In genomic region chr2:177212895-177213856, GRCh38 we compare ENCODE assay signal across 1 cellular context.
A peak's percentile ranks its signal among the peaks of the same experiment; 100 is the strongest.
TF ChIP-seq lines count a peak whose summit lies in the region.

No MANE protein-coding gene starts in this region.

TF ChIP-seq in K562, 482 proteins besides CTCF, POLR2A, EP300 and RAD21 (continued from another document and continues in another):
- TF ChIP-seq, protein P1, sequence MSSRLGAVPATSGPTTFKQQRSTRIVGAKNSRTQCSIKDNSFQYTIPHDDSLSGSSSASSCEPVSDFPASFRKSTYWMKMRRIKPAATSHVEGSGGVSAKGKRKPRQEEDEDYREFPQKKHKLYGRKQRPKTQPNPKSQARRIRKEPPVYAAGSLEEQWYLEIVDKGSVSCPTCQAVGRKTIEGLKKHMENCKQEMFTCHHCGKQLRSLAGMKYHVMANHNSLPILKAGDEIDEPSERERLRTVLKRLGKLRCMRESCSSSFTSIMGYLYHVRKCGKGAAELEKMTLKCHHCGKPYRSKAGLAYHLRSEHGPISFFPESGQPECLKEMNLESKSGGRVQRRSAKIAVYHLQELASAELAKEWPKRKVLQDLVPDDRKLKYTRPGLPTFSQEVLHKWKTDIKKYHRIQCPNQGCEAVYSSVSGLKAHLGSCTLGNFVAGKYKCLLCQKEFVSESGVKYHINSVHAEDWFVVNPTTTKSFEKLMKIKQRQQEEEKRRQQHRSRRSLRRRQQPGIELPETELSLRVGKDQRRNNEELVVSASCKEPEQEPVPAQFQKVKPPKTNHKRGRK (tag; IDR thresholded peaks at IDR 0.05): no peak; the same call in 1 of the 2 replicates
- TF ChIP-seq GMEB1 (CRISPR knock-in tag; IDR thresholded peaks at IDR 0.05) (peak; percentile 40; the same call in 1 of the 2 replicates), KAT7 (CRISPR knock-in tag; IDR thresholded peaks at IDR 0.05; ENCODE audit: borderline replicate concordance) (no peak), MYNN (IDR thresholded peaks at IDR 0.05) (no peak), MYNN (CRISPR knock-in tag; IDR thresholded peaks at IDR 0.05) (no peak), FOXJ2 (tag; IDR thresholded peaks at IDR 0.05) (no peak; the same call in 1 of the 2 replicates), CREM (IDR thresholded peaks at IDR 0.05; ENCODE audit: low read depth) (peak; percentile 82), MYC (IDR thresholded peaks at IDR 0.05; ENCODE audit: low read depth, low read length) (peak; percentile 92), MYC (CRISPR knock-in tag; IDR thresholded peaks at IDR 0.05; ENCODE audit: borderline replicate concordance, low read depth) (no peak), HNRNPL (IDR thresholded peaks at IDR 0.05; ENCODE audit: low read depth, low read length) (peak; percentile 6; the same call in 1 of the 2 replicates), PPARD (CRISPR knock-in tag; IDR thresholded peaks at IDR 0.05) (no peak), GTF2A2 (tag; IDR thresholded peaks at IDR 0.05) (no peak), FOXP4 (CRISPR knock-in tag; IDR thresholded peaks at IDR 0.05; ENCODE audit: borderline replicate concordance) (peak; percentile 87; the same call in 1 of the 2 replicates), ZNF146 (CRISPR knock-in tag; IDR thresholded peaks at IDR 0.05; ENCODE audit: unreplicated experiment) (no peak), ZNF780A (CRISPR knock-in tag; IDR thresholded peaks at IDR 0.05) (no peak), ZNF431 (CRISPR knock-in tag; IDR thresholded peaks at IDR 0.05) (no peak), ZNF217 (CRISPR knock-in tag; IDR thresholded peaks at IDR 0.05) (no peak), ZNF778 (CRISPR knock-in tag; IDR thresholded peaks at IDR 0.05) (no peak), ZNF785 (CRISPR knock-in tag; IDR thresholded peaks at IDR 0.05) (no peak), RFX5 (IDR thresholded peaks at IDR 0.05; ENCODE audit: low read depth, low read length) (0 out of 2 replicates have a peak, but pooled peaks have one; percentile 7), MECOM (CRISPR knock-in tag; IDR thresholded peaks at IDR 0.05) (no peak), MAFK (IDR thresholded peaks at IDR 0.05; ENCODE audit: low read length) (no peak), NR3C1 (CRISPR knock-in tag; IDR thresholded peaks at IDR 0.05) (peak; percentile 86), TEAD2 (tag; IDR thresholded peaks at IDR 0.05) (no peak), ZSCAN29 (IDR thresholded peaks at IDR 0.05) (no peak), KDM5B (IDR thresholded peaks at IDR 0.05; ENCODE audit: insufficient replicate concordance, low read depth, low read length) (no peak), TBL1XR1 (IDR thresholded peaks at IDR 0.05; ENCODE audit: low read length in 2 of 2) (peak in 1 of 2 experiments; percentile 10; a peak in 1 of 4 replicates), CEBPB (tag; IDR thresholded peaks at IDR 0.05) (peak; percentile 94), ZNF282 (CRISPR knock-in tag; IDR thresholded peaks at IDR 0.05) (0 out of 2 replicates have a peak, but pooled peaks have one; percentile 63), ZBTB1 (CRISPR knock-in tag; IDR thresholded peaks at IDR 0.05; ENCODE audit: borderline replicate concordance, low read depth) (0 out of 2 replicates have a peak, but pooled peaks have one; percentile 46), LARP7 (IDR thresholded peaks at IDR 0.05) (peak; percentile 84), ZNF75A (CRISPR knock-in tag; IDR thresholded peaks at IDR 0.05) (no peak), BMI1 (IDR thresholded peaks at IDR 0.05; ENCODE audit: low read length) (no peak), BRCA1 (IDR thresholded peaks at IDR 0.05) (no peak), BRCA1 (CRISPR knock-in tag; IDR thresholded peaks at IDR 0.05) (no peak), NR2F6 (CRISPR knock-in tag; IDR thresholded peaks at IDR 0.05) (no peak), ZNF165 (CRISPR knock-in tag; IDR thresholded peaks at IDR 0.05; ENCODE audit: borderline replicate concordance) (no peak)
- TF ChIP-seq, protein P2, sequence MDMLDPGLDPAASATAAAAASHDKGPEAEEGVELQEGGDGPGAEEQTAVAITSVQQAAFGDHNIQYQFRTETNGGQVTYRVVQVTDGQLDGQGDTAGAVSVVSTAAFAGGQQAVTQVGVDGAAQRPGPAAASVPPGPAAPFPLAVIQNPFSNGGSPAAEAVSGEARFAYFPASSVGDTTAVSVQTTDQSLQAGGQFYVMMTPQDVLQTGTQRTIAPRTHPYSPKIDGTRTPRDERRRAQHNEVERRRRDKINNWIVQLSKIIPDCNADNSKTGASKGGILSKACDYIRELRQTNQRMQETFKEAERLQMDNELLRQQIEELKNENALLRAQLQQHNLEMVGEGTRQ (CRISPR knock-in tag; IDR thresholded peaks at IDR 0.05): no peak
- TF ChIP-seq, protein P3, sequence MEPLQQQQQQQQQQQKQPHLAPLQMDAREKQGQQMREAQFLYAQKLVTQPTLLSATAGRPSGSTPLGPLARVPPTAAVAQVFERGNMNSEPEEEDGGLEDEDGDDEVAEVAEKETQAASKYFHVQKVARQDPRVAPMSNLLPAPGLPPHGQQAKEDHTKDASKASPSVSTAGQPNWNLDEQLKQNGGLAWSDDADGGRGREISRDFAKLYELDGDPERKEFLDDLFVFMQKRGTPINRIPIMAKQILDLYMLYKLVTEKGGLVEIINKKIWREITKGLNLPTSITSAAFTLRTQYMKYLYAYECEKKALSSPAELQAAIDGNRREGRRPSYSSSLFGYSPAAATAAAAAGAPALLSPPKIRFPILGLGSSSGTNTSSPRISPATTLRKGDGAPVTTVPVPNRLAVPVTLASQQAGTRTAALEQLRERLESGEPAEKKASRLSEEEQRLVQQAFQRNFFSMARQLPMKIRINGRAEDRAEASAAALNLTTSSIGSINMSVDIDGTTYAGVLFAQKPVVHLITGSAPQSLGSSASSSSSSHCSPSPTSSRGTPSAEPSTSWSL (CRISPR knock-in tag; IDR thresholded peaks at IDR 0.05; ENCODE audit: borderline replicate concordance): no peak
- TF ChIP-seq, protein P4, sequence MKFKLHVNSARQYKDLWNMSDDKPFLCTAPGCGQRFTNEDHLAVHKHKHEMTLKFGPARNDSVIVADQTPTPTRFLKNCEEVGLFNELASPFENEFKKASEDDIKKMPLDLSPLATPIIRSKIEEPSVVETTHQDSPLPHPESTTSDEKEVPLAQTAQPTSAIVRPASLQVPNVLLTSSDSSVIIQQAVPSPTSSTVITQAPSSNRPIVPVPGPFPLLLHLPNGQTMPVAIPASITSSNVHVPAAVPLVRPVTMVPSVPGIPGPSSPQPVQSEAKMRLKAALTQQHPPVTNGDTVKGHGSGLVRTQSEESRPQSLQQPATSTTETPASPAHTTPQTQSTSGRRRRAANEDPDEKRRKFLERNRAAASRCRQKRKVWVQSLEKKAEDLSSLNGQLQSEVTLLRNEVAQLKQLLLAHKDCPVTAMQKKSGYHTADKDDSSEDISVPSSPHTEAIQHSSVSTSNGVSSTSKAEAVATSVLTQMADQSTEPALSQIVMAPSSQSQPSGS (CRISPR knock-in tag; IDR thresholded peaks at IDR 0.05): no peak
- TF ChIP-seq, protein P5, sequence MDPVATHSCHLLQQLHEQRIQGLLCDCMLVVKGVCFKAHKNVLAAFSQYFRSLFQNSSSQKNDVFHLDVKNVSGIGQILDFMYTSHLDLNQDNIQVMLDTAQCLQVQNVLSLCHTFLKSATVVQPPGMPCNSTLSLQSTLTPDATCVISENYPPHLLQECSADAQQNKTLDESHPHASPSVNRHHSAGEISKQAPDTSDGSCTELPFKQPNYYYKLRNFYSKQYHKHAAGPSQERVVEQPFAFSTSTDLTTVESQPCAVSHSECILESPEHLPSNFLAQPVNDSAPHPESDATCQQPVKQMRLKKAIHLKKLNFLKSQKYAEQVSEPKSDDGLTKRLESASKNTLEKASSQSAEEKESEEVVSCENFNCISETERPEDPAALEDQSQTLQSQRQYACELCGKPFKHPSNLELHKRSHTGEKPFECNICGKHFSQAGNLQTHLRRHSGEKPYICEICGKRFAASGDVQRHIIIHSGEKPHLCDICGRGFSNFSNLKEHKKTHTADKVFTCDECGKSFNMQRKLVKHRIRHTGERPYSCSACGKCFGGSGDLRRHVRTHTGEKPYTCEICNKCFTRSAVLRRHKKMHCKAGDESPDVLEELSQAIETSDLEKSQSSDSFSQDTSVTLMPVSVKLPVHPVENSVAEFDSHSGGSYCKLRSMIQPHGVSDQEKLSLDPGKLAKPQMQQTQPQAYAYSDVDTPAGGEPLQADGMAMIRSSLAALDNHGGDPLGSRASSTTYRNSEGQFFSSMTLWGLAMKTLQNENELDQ (CRISPR knock-in tag; IDR thresholded peaks at IDR 0.05; ENCODE audit: borderline replicate concordance): no peak
- TF ChIP-seq, protein P6, sequence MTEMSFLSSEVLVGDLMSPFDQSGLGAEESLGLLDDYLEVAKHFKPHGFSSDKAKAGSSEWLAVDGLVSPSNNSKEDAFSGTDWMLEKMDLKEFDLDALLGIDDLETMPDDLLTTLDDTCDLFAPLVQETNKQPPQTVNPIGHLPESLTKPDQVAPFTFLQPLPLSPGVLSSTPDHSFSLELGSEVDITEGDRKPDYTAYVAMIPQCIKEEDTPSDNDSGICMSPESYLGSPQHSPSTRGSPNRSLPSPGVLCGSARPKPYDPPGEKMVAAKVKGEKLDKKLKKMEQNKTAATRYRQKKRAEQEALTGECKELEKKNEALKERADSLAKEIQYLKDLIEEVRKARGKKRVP (CRISPR knock-in tag; IDR thresholded peaks at IDR 0.05): peak; percentile 63
- TF ChIP-seq, protein P7, sequence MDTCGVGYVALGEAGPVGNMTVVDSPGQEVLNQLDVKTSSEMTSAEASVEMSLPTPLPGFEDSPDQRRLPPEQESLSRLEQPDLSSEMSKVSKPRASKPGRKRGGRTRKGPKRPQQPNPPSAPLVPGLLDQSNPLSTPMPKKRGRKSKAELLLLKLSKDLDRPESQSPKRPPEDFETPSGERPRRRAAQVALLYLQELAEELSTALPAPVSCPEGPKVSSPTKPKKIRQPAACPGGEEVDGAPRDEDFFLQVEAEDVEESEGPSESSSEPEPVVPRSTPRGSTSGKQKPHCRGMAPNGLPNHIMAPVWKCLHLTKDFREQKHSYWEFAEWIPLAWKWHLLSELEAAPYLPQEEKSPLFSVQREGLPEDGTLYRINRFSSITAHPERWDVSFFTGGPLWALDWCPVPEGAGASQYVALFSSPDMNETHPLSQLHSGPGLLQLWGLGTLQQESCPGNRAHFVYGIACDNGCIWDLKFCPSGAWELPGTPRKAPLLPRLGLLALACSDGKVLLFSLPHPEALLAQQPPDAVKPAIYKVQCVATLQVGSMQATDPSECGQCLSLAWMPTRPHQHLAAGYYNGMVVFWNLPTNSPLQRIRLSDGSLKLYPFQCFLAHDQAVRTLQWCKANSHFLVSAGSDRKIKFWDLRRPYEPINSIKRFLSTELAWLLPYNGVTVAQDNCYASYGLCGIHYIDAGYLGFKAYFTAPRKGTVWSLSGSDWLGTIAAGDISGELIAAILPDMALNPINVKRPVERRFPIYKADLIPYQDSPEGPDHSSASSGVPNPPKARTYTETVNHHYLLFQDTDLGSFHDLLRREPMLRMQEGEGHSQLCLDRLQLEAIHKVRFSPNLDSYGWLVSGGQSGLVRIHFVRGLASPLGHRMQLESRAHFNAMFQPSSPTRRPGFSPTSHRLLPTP (IDR thresholded peaks at IDR 0.05; ENCODE audit: borderline replicate concordance, extremely low read depth, insufficient read length): no peak
- TF ChIP-seq, protein P8, sequence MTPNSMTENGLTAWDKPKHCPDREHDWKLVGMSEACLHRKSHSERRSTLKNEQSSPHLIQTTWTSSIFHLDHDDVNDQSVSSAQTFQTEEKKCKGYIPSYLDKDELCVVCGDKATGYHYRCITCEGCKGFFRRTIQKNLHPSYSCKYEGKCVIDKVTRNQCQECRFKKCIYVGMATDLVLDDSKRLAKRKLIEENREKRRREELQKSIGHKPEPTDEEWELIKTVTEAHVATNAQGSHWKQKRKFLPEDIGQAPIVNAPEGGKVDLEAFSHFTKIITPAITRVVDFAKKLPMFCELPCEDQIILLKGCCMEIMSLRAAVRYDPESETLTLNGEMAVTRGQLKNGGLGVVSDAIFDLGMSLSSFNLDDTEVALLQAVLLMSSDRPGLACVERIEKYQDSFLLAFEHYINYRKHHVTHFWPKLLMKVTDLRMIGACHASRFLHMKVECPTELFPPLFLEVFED (CRISPR knock-in tag; conservative IDR thresholded peaks at IDR 0.05): no peak; the same call in 1 of the 2 replicates
- TF ChIP-seq, protein P9, sequence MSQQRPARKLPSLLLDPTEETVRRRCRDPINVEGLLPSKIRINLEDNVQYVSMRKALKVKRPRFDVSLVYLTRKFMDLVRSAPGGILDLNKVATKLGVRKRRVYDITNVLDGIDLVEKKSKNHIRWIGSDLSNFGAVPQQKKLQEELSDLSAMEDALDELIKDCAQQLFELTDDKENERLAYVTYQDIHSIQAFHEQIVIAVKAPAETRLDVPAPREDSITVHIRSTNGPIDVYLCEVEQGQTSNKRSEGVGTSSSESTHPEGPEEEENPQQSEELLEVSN (IDR thresholded peaks at IDR 0.05; ENCODE audit: borderline replicate concordance in 1 of 2, extremely low read depth in 1 of 2, insufficient read depth in 1 of 2, insufficient read length in 1 of 2, low read depth in 1 of 2, low read length in 1 of 2, poor library complexity in 1 of 2, severe bottlenecking in 1 of 2): peak; percentile 60 to 91
